21 cellular contexts compared by ENCODE assay signal in genomic region chr14:31566456-31566855, GRCh38.
"Had no signal": no experiment of that assay in that cellular context is flagged by ENCODE, and none has a peak within 500 bp of the region (broad histone marks: within the 10 kb centered on the region; RNA-seq: fewer than 3 reads in every experiment).

No MANE protein-coding gene starts in this region.

- H3K27me3 ChIP-seq: MG63, SJSA1 had no signal

- DNase-seq: KBM-7, MG63, NCI-H1092, NCI-H1105 treated with DMSO at 0.1 percent for 48 hours, NCI-H1417 treated with DMSO at 0.1 percent for 48 hours, NCI-H146, NCI-H187, NCI-H2029, NCI-H2081 treated with DMSO at 0.1 percent for 48 hours, NCI-H2171 treated with DMSO at 0.1 percent for 48 hours, NCI-H345, NCI-H446 treated with DMSO at 0.1 percent for 48 hours, NCI-H510A treated with DMSO at 0.1 percent for 48 hours, NCI-H526, Right ventricle myocardium superior, RPMI8226, SIG-M5 had no signal

- H3K4me3 ChIP-seq: MG63, SJSA1, SK-N-MC had no signal

- H3K9me3 ChIP-seq: MG63, SJSA1 had no signal

- H3K27ac ChIP-seq: HL-60, SJSA1, SK-N-MC had no signal

- H3K36me3 ChIP-seq: MG63 had no signal

- FAIRE-seq: RCC 7860 had no signal
